Comparison of ENCODE assay signal across 11 cellular contexts in the genomic region with DNA sequence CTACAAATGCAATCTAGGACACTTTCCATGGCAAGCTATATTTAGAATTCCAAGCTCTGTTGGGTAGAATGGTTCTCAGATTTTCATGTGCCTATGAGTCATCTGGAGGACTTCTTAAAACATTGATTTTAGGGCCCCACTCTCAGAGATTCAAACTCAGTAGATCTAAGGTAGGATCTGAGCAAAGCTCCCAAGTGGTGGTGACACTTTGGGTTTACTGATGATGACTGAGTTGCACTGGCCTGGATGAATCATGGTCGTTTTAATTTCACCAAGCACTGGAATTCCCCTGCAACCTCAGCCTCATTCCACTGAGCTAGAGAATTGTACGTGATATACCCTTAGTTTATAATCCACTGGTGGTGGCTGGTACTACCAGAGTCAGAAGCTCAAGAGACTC.
A peak's percentile ranks its signal among the peaks of the same experiment; 100 is the strongest.
DNase-seq lines count a peak whose midpoint lies in the region; ATAC-seq and TF ChIP-seq lines count a peak whose summit lies in the region.
"Had no signal": no experiment of that assay in that cellular context is flagged by ENCODE, and none has a peak within 500 bp of the region (broad histone marks: within the 10 kb centered on the region; RNA-seq: fewer than 3 reads in every experiment).

No MANE protein-coding gene starts in this region.

- no peak overlapping the region for H2BK12ac ChIP-seq in trophoblast cell (ENCODE audit: low read length)

- no peak overlapping the region for H3K23ac ChIP-seq in trophoblast cell (ENCODE audit: low read length)

- POLR2A ChIA-PET in CD4-positive, alpha-beta T cell (lab: Charles Lee): no interaction called here

- H3K36me3 Mint-ChIP-seq in CD4-positive, alpha-beta T cell (ENCODE audit: low read depth): no peaks in the 10 kb centered on the region
- no peaks in the 10 kb centered on the region for H3K36me3 Mint-ChIP-seq in activated T-helper 2 cell treated with anti-CD3 and anti-CD28 coated beads, Interferon-gamma antibody, Interleukin-2, Interleukin-4, amounts not matched to agents 10 μg/mL and 5 μg/mL and 100 μg/mL, durations not matched to agents 14 hours and 24 hours and 36 hours (ENCODE audit: low read depth)

- H4K91ac ChIP-seq in trophoblast cell (ENCODE audit: low read depth, low read length): no peak overlapping the region

- H3K14ac ChIP-seq in trophoblast cell (ENCODE audit: low read length): no peak overlapping the region

- H3K4ac ChIP-seq in trophoblast cell (ENCODE audit: low read depth, low read length): no peak overlapping the region

- H2BK120ac ChIP-seq in trophoblast cell (ENCODE audit: insufficient read depth, low read length, poor library complexity): no peak overlapping the region

- no peaks in the 10 kb centered on the region for H3K79me1 ChIP-seq in trophoblast cell (ENCODE audit: low read length)

- no peak overlapping the region for H3K27ac Mint-ChIP-seq in CD4-positive, alpha-beta T cell
- no peak overlapping the region for H3K27ac Mint-ChIP-seq in activated T-helper 2 cell treated with anti-CD3 and anti-CD28 coated beads, Interferon-gamma antibody, Interleukin-2, Interleukin-4, amounts not matched to agents 10 μg/mL and 5 μg/mL and 100 μg/mL, durations not matched to agents 14 hours and 24 hours and 36 hours
- H3K27ac Mint-ChIP-seq: B cell; T-helper 2 cell treated with Interferon-gamma antibody and Interleukin-4, amounts not matched to agents 5 μg/mL and 100 μg/mL, for 36 hours had no signal

- H3K9me3 ChIP-seq in trophoblast cell (ENCODE audit: insufficient read depth, low read depth, low read length): no peaks in the 10 kb centered on the region
- no peaks in the 10 kb centered on the region for H3K9me3 ChIP-seq in CD4-positive, alpha-beta T cell (ENCODE audit: control insufficient read depth, low read length)

- no peak overlapping the region for H3K9ac ChIP-seq in trophoblast cell (ENCODE audit: low read length)

- no peaks in the 10 kb centered on the region for H3K36me3 ChIP-seq in trophoblast cell (ENCODE audit: control insufficient read depth in 1 of 2, insufficient read depth in 2 of 2, low read length in 2 of 2)

- ATAC-seq in CD4-positive, alpha-beta T cell (ENCODE audit: poor library complexity): no peak
- ATAC-seq in GM21526 (IDR thresholded peaks at IDR 0.05; ENCODE audit: low FRiP score, unreplicated experiment): no peak

- peaks cover 21% of the 10 kb centered on the region for H3K27me3 Mint-ChIP-seq in CD4-positive, alpha-beta T cell
- H3K27me3 Mint-ChIP-seq in activated T-helper 2 cell treated with anti-CD3 and anti-CD28 coated beads, Interferon-gamma antibody, Interleukin-2, Interleukin-4, amounts not matched to agents 10 μg/mL and 5 μg/mL and 100 μg/mL, durations not matched to agents 14 hours and 24 hours and 36 hours (ENCODE audit: low read depth): peaks cover 7% of the 10 kb centered on the region

- H3K4me3 ChIP-seq in astrocyte of the spinal cord (ENCODE audit: low read depth, low read length) (no peak overlapping the region), trophoblast cell (ENCODE audit: low read depth, low read length) (no peak overlapping the region)

- no peak overlapping the region for H2AFZ ChIP-seq in trophoblast cell (ENCODE audit: insufficient read depth, low read length, poor library complexity)

- H3K9me3 Mint-ChIP-seq in CD4-positive, alpha-beta T cell: no peaks in the 10 kb centered on the region
- no peaks in the 10 kb centered on the region for H3K9me3 Mint-ChIP-seq in activated T-helper 2 cell treated with anti-CD3 and anti-CD28 coated beads, Interferon-gamma antibody, Interleukin-2, Interleukin-4, amounts not matched to agents 10 μg/mL and 5 μg/mL and 100 μg/mL, durations not matched to agents 14 hours and 24 hours and 36 hours
- H3K9me3 Mint-ChIP-seq: T-helper 2 cell treated with Interferon-gamma antibody and Interleukin-4, amounts not matched to agents 5 μg/mL and 100 μg/mL, for 36 hours had no signal

- H3K18ac ChIP-seq in trophoblast cell (ENCODE audit: low read length): no peak overlapping the region

- no peak overlapping the region for H4K12ac ChIP-seq in trophoblast cell (ENCODE audit: low read depth, low read length)

- no CpG with 5 or more reads among the region's 2 CpGs for WGBS in trophoblast cell (ENCODE audit: extremely low coverage, insufficient coverage, insufficient read length)

- H2AK5ac ChIP-seq in trophoblast cell (ENCODE audit: low read length): no peak overlapping the region

- no peak for TF ChIP-seq CTCF in astrocyte of the spinal cord (IDR thresholded peaks at IDR 0.05; ENCODE audit: low read depth, low read length)
- no peak for TF ChIP-seq CTCF in CD4-positive, alpha-beta T cell (IDR thresholded peaks at IDR 0.05)

- intact Hi-C loops in CD4-positive, alpha-beta T cell (cut with DNase I, micrococcal nuclease): no loop called here
- intact Hi-C loops in activated T-helper 2 cell treated with anti-CD3 and anti-CD28 coated beads, Interferon-gamma antibody, Interleukin-2, Interleukin-4, amounts not matched to agents 10 μg/mL and 5 μg/mL and 100 μg/mL, durations not matched to agents 14 hours and 24 hours and 36 hours (cut with micrococcal nuclease): no loop called here

- no peak overlapping the region for H4K8ac ChIP-seq in trophoblast cell (ENCODE audit: low read depth, low read length)

- H3K4me3 Mint-ChIP-seq in CD4-positive, alpha-beta T cell: no peak overlapping the region
- no peak overlapping the region for H3K4me3 Mint-ChIP-seq in activated T-helper 2 cell treated with anti-CD3 and anti-CD28 coated beads, Interferon-gamma antibody, Interleukin-2, Interleukin-4, amounts not matched to agents 10 μg/mL and 5 μg/mL and 100 μg/mL, durations not matched to agents 14 hours and 24 hours and 36 hours (ENCODE audit: low read depth)
- H3K4me3 Mint-ChIP-seq: B cell; T-helper 2 cell treated with Interferon-gamma antibody and Interleukin-4, amounts not matched to agents 5 μg/mL and 100 μg/mL, for 36 hours had no signal

- CTCF ChIA-PET in CD4-positive, alpha-beta T cell (lab: Charles Lee): no interaction called here

- H3K27me3 ChIP-seq in trophoblast cell (ENCODE audit: insufficient read depth, low read length): no peaks in the 10 kb centered on the region
- H3K27me3 ChIP-seq in CD4-positive, alpha-beta T cell (ENCODE audit: control insufficient read depth, insufficient read depth, low read length): no peaks in the 10 kb centered on the region

- in situ Hi-C loops in astrocyte of the spinal cord (cut with HindIII; ENCODE audit: low sequenced_read_pairs): no loop called here

- H3K4me2 ChIP-seq in trophoblast cell (ENCODE audit: low read length): no peak overlapping the region

- H3K4me1 ChIP-seq in trophoblast cell (ENCODE audit: control insufficient read depth in 1 of 2, insufficient read depth in 2 of 2, low read length in 2 of 2): peaks cover 2 to 8% of the 10 kb centered on the region in 2 experiments

- H3K79me2 ChIP-seq in trophoblast cell (ENCODE audit: control insufficient read depth, insufficient read depth, low read length, poor library complexity): no peaks in the 10 kb centered on the region

- H3K4me1 Mint-ChIP-seq in CD4-positive, alpha-beta T cell (ENCODE audit: low read depth): no peaks in the 10 kb centered on the region
- H3K4me1 Mint-ChIP-seq in activated T-helper 2 cell treated with anti-CD3 and anti-CD28 coated beads, Interferon-gamma antibody, Interleukin-2, Interleukin-4, amounts not matched to agents 10 μg/mL and 5 μg/mL and 100 μg/mL, durations not matched to agents 14 hours and 24 hours and 36 hours (ENCODE audit: low read depth): no peaks in the 10 kb centered on the region
- H3K4me1 Mint-ChIP-seq: B cell had no signal

- no peak overlapping the region for H2BK5ac ChIP-seq in trophoblast cell (ENCODE audit: low read depth, low read length, poor library complexity)

- DNase-seq in activated CD4-positive, alpha-beta T cell treated with anti-CD3 and anti-CD28 coated beads for 48 hours: peak; percentile 30
- no peak for DNase-seq in activated CD4-positive, alpha-beta T cell treated with anti-CD3 and anti-CD28 coated beads for 1 hour
- peak; percentile 67 for DNase-seq in H4 (ENCODE audit: low spot score)
- DNase-seq in astrocyte of the spinal cord (ENCODE audit: low read depth, low spot score): peak; percentile 72
- peak; percentile 10 to 39 for DNase-seq in trophoblast cell
- no peak for DNase-seq in CD4-positive, alpha-beta T cell
- DNase-seq in activated T-helper 2 cell treated with anti-CD3 and anti-CD28 coated beads, Interferon-gamma antibody, Interleukin-2, Interleukin-4, amounts not matched to agents 10 μg/mL and 5 μg/mL and 100 μg/mL, durations not matched to agents 14 hours and 24 hours and 36 hours (ENCODE audit: low spot score): no peak
- DNase-seq: NCI-H1694 had no signal

- H3K27ac ChIP-seq in trophoblast cell (ENCODE audit: low read depth, low read length): no peak overlapping the region
- no peak overlapping the region for H3K27ac ChIP-seq in CD4-positive, alpha-beta T cell (ENCODE audit: low read depth, low read length)

Comparison
In these comparisons a context has a peak if more than half of its experiments do, and no peak if none do; other contexts are left out.
1. DNase-seq: peak in activated CD4-positive, alpha-beta T cell treated with anti-CD3 and anti-CD28 coated beads for 48 hours (single experiment), H4 (single experiment), astrocyte of the spinal cord (single experiment) and trophoblast cell (2 of 2); none in activated CD4-positive, alpha-beta T cell treated with anti-CD3 and anti-CD28 coated beads for 1 hour (single experiment), CD4-positive, alpha-beta T cell (0 of 10) and activated T-helper 2 cell treated with anti-CD3 and anti-CD28 coated beads, Interferon-gamma antibody, Interleukin-2, Interleukin-4, amounts not matched to agents 10 μg/mL and 5 μg/mL and 100 μg/mL, durations not matched to agents 14 hours and 24 hours and 36 hours (single experiment).